In genomic region chr16:70699696-70700095, GRCh38 we compare ENCODE assay signal across 18 cellular contexts. TPM values are rescaled to one million over a fixed set of nuclear protein-coding genes. Genes with fewer than 3 reads are reported as not detected.
DNase-seq lines count a peak whose midpoint lies in the region; ATAC-seq, FAIRE-seq and TF ChIP-seq lines count a peak whose summit lies in the region.
"Had no signal": no experiment of that assay in that cellular context is flagged by ENCODE, and none has a peak within 500 bp of the region (broad histone marks: within the 10 kb centered on the region; RNA-seq: fewer than 3 reads in every experiment).

No MANE protein-coding gene starts in this region.

- no peaks in the 10 kb centered on the region for H3K9me3 Mint-ChIP-seq in mesothelial cell of epicardium
- H3K9me3 Mint-ChIP-seq in stimulated activated memory B cell treated with anti-CD40 and anti-IgM and Interleukin-4, amounts not matched to agents 10 μg/mL and 1 μg/mL and 100 μg/mL, for 72 hours = no peaks in the 10 kb centered on the region
- H3K9me3 Mint-ChIP-seq: activated CD8-positive, alpha-beta T cell treated with anti-CD3 and anti-CD28 coated beads for 36 hours had no signal

- peaks cover 2% of the 10 kb centered on the region for H3K36me3 Mint-ChIP-seq in mesothelial cell of epicardium
- peaks cover 43% of the 10 kb centered on the region for H3K36me3 Mint-ChIP-seq in stimulated activated memory B cell treated with anti-CD40 and anti-IgM and Interleukin-4, amounts not matched to agents 10 μg/mL and 1 μg/mL and 100 μg/mL, for 72 hours

- no peak for TF ChIP-seq CTCF in bronchial epithelial cell (IDR thresholded peaks at IDR 0.05; ENCODE audit: insufficient read depth, low read length, severe bottlenecking)
- TF ChIP-seq CTCF in mesothelial cell of epicardium (IDR thresholded peaks at IDR 0.05; ENCODE audit: unreplicated experiment) = no peak

- H3K9ac ChIP-seq in HUES6 (ENCODE audit: low read length) = no peak overlapping the region
- H3K9ac ChIP-seq: GM23248 had no signal

- peak overlapping the region; percentile 69 for H3K27ac Mint-ChIP-seq in mesothelial cell of epicardium
- no peak overlapping the region for H3K27ac Mint-ChIP-seq in stimulated activated memory B cell treated with anti-CD40 and anti-IgM and Interleukin-4, amounts not matched to agents 10 μg/mL and 1 μg/mL and 100 μg/mL, for 72 hours

- H3K4me3 ChIP-seq in HUES6 (ENCODE audit: low read depth, low read length) (no peak overlapping the region), bronchial epithelial cell (ENCODE audit: low read depth, low read length) (no peak overlapping the region)
- H3K4me3 ChIP-seq: GM23248, SK-N-MC had no signal

- DNase-seq in bronchial epithelial cell (ENCODE audit: low read depth) = peak; percentile 50
- no peak for DNase-seq in mesothelial cell of epicardium (ENCODE audit: low spot score in 2 of 2, unreplicated experiment in 2 of 2)
- peak in 3 of 49 donors; percentile 29 to 49 (median 41) for DNase-seq in substantia nigra (lab: John Stamatoyannopoulos, UW)
- DNase-seq in AG08396 (ENCODE audit: low spot score) = no peak
- DNase-seq in RKO (ENCODE audit: low spot score) = no peak
- DNase-seq: activated CD8-positive, alpha-beta T cell treated with anti-CD3 and anti-CD28 coated beads for 36 hours; activated effector memory CD4-positive, alpha-beta T cell treated with Interleukin-2 at 50 U/mL for 16 hours; AML-193; GM23248; NCI-H1048; NK-92 treated with Interleukin-12 subunit alpha and Interleukin-12 subunit beta, amount 100 ng/mL, for 24 hours; stimulated activated CD4-positive, alpha-beta T cell treated with anti-CD3 and anti-CD28 coated beads, Interleukin-4, amount 100 ng/mL, for 24 hours had no signal

- H3K4me3 Mint-ChIP-seq in mesothelial cell of epicardium = no peak overlapping the region
- no peak overlapping the region for H3K4me3 Mint-ChIP-seq in stimulated activated memory B cell treated with anti-CD40 and anti-IgM and Interleukin-4, amounts not matched to agents 10 μg/mL and 1 μg/mL and 100 μg/mL, for 72 hours
- H3K4me3 Mint-ChIP-seq: activated CD8-positive, alpha-beta T cell treated with anti-CD3 and anti-CD28 coated beads for 36 hours had no signal

- no peak for FAIRE-seq in bronchial epithelial cell (lab: Jason Lieb, UNC)
- FAIRE-seq: HepG2, islet of Langerhans had no signal

- H3K4me1 ChIP-seq in HUES6 (ENCODE audit: control insufficient read depth, insufficient read depth, low read length) = peaks cover 67% of the 10 kb centered on the region

- ATAC-seq in HG02763 (IDR thresholded peaks at IDR 0.05; ENCODE audit: unreplicated experiment) = no peak
- no peak for ATAC-seq in stimulated activated memory B cell treated with anti-CD40 and anti-IgM and Interleukin-4, amounts not matched to agents 10 μg/mL and 1 μg/mL and 100 μg/mL, for 72 hours
- ATAC-seq: activated CD8-positive, alpha-beta T cell treated with anti-CD3 and anti-CD28 coated beads for 36 hours; HepG2 had no signal

- no peaks in the 10 kb centered on the region for H3K27me3 ChIP-seq in HUES6 (ENCODE audit: control insufficient read depth, insufficient read depth, low read length)
- H3K27me3 ChIP-seq in bronchial epithelial cell (ENCODE audit: control insufficient read depth, insufficient read depth, low read length) = no peaks in the 10 kb centered on the region

- no peaks in the 10 kb centered on the region for H3K27me3 Mint-ChIP-seq in mesothelial cell of epicardium (ENCODE audit: low read depth)
- H3K27me3 Mint-ChIP-seq in stimulated activated memory B cell treated with anti-CD40 and anti-IgM and Interleukin-4, amounts not matched to agents 10 μg/mL and 1 μg/mL and 100 μg/mL, for 72 hours = no peaks in the 10 kb centered on the region
- H3K27me3 Mint-ChIP-seq: activated CD8-positive, alpha-beta T cell treated with anti-CD3 and anti-CD28 coated beads for 36 hours had no signal

- H3K36me3 ChIP-seq in HUES6 (ENCODE audit: control insufficient read depth, insufficient read depth, low read length) (0 out of 2 replicates have a peak, but pooled peaks cover 4% of the 10 kb centered on the region), bronchial epithelial cell (ENCODE audit: control insufficient read depth, insufficient read depth, low read length) (peaks cover 1% of the 10 kb centered on the region)

- H3K27ac ChIP-seq in HUES6 (ENCODE audit: low read depth, low read length) = 0 out of 2 replicates have a peak overlapping the region, but pooled peaks have one; percentile 6
- peak overlapping the region; percentile 76 for H3K27ac ChIP-seq in substantia nigra (ENCODE audit: low read depth, low read length, poor library complexity, severe bottlenecking)
- H3K27ac ChIP-seq: GM23248, SK-N-MC had no signal

- H3K4me1 Mint-ChIP-seq in mesothelial cell of epicardium = peaks cover 67% of the 10 kb centered on the region
- peaks cover 7% of the 10 kb centered on the region for H3K4me1 Mint-ChIP-seq in stimulated activated memory B cell treated with anti-CD40 and anti-IgM and Interleukin-4, amounts not matched to agents 10 μg/mL and 1 μg/mL and 100 μg/mL, for 72 hours

- no peaks in the 10 kb centered on the region for H3K9me3 ChIP-seq in HUES6 (ENCODE audit: control insufficient read depth, insufficient read depth, low read depth, low read length)

RNA-seq across cellular contexts. Expression of gene MTSS2, which starts 13.8 kb away (rescaled TPM):
- 20.0 and 42.6 TPM in 2 replicates for total RNA-seq in bronchial epithelial cell
- total RNA-seq in mesothelial cell of epicardium = 100 to 104 TPM (median 102 TPM) in 3 replicates

RNA-seq across cellular contexts. Expression of gene IL34, which starts 53.3 kb away (rescaled TPM):
- total RNA-seq in bronchial epithelial cell = 0.26 and 2.0 TPM in 2 replicates
- 1.3 to 2.1 TPM (median 1.4 TPM) in 3 replicates for total RNA-seq in mesothelial cell of epicardium
- total RNA-seq: activated CD8-positive, alpha-beta T cell treated with anti-CD3 and anti-CD28 coated beads for 36 hours; GM23248 had no signal
